1 cellular context compared by ENCODE assay signal in the genomic region with DNA sequence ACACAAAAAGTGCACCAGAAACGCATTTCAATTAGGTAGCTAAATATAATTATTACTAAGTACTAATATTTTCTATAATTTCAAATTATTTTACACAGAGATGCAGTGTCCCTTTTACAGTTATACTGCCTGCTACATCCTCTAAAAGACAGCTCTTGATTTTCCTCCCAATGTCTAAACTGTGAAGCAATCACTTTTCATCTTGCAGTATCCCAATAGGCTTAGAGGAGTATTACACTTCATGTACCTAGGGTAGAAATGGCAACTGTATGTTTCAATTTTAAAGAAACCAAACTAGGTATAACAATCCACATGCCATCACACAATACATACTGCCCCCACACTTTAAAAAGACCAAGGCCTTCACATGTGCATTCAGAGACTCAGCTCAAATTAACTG.
TF ChIP-seq lines count a peak whose summit lies in the region.

No MANE protein-coding gene starts in this region.

TF ChIP-seq in IMR-90, 13 proteins besides CTCF, POLR2A, EP300 and RAD21:
- no peak for TF ChIP-seq MXI1 (IDR thresholded peaks at IDR 0.05; ENCODE audit: borderline replicate concordance, low read depth, low read length)
- TF ChIP-seq, protein P1, sequence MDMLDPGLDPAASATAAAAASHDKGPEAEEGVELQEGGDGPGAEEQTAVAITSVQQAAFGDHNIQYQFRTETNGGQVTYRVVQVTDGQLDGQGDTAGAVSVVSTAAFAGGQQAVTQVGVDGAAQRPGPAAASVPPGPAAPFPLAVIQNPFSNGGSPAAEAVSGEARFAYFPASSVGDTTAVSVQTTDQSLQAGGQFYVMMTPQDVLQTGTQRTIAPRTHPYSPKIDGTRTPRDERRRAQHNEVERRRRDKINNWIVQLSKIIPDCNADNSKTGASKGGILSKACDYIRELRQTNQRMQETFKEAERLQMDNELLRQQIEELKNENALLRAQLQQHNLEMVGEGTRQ (IDR thresholded peaks at IDR 0.05; ENCODE audit: low read depth, low read length), result no peak
- no peak for TF ChIP-seq MAZ (IDR thresholded peaks at IDR 0.05; ENCODE audit: borderline replicate concordance, low read depth, low read length)
- TF ChIP-seq, protein P2, sequence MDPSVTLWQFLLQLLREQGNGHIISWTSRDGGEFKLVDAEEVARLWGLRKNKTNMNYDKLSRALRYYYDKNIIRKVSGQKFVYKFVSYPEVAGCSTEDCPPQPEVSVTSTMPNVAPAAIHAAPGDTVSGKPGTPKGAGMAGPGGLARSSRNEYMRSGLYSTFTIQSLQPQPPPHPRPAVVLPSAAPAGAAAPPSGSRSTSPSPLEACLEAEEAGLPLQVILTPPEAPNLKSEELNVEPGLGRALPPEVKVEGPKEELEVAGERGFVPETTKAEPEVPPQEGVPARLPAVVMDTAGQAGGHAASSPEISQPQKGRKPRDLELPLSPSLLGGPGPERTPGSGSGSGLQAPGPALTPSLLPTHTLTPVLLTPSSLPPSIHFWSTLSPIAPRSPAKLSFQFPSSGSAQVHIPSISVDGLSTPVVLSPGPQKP (IDR thresholded peaks at IDR 0.05; ENCODE audit: borderline replicate concordance, low read depth, low read length), result no peak
- no peak for TF ChIP-seq SMC3 (IDR thresholded peaks at IDR 0.05; ENCODE audit: low read depth, low read length)
- no peak for TF ChIP-seq FOS (IDR thresholded peaks at IDR 0.05; ENCODE audit: low read depth, low read length)
- peak; percentile 59; the same call in 1 of the 2 replicates for TF ChIP-seq CEBPB (IDR thresholded peaks at IDR 0.05; ENCODE audit: low read depth, low read length)
- no peak for TF ChIP-seq MAFK (IDR thresholded peaks at IDR 0.05; ENCODE audit: low read depth, low read length)
- no peak for TF ChIP-seq NFE2L2 (IDR thresholded peaks at IDR 0.05; ENCODE audit: low read depth, low read length)
